ENCODE assay signal across 19 cellular contexts in genomic region chr15:80986487-80986886, GRCh38. TPM values are rescaled to one million over a fixed set of nuclear protein-coding genes. Genes with fewer than 3 reads are reported as not detected.
DNase-seq lines count a peak whose midpoint lies in the region; ATAC-seq and TF ChIP-seq lines count a peak whose summit lies in the region.
"Had no signal": no experiment of that assay in that cellular context is flagged by ENCODE, and none has a peak within 500 bp of the region (broad histone marks: within the 10 kb centered on the region; RNA-seq: fewer than 3 reads in every experiment).

No MANE protein-coding gene starts in this region.

- H3K4me1 Mint-ChIP-seq in stimulated activated naive CD8-positive, alpha-beta T cell treated with anti-CD3 and anti-CD28 coated beads, Interleukin-15, Interleukin-2, amounts not matched to agents 100 ng/mL and 50 ng/mL, for 24 hours (ENCODE audit: low read depth) = peaks cover 71% of the 10 kb centered on the region
- peaks cover 71% of the 10 kb centered on the region for H3K4me1 Mint-ChIP-seq in stimulated activated naive CD8-positive, alpha-beta T cell treated with anti-CD3 and anti-CD28 coated beads, Interleukin-15, amount 100 ng/mL, for 72 hours
- peaks cover 27% of the 10 kb centered on the region for H3K4me1 Mint-ChIP-seq in endodermal cell

- no peaks in the 10 kb centered on the region for H3K27me3 Mint-ChIP-seq in stimulated activated naive CD8-positive, alpha-beta T cell treated with anti-CD3 and anti-CD28 coated beads, Interleukin-15, Interleukin-2, amounts not matched to agents 100 ng/mL and 50 ng/mL, for 24 hours
- no peaks in the 10 kb centered on the region for H3K27me3 Mint-ChIP-seq in stimulated activated naive CD8-positive, alpha-beta T cell treated with anti-CD3 and anti-CD28 coated beads, Interleukin-15, amount 100 ng/mL, for 72 hours
- H3K27me3 Mint-ChIP-seq in endodermal cell (ENCODE audit: insufficient read depth) = no peaks in the 10 kb centered on the region

- H3K9ac ChIP-seq in endodermal cell (ENCODE audit: extremely low read depth, low read length, poor library complexity, severe bottlenecking) = no peak overlapping the region

- WGBS in endodermal cell (ENCODE audit: insufficient coverage in 1 of 2, insufficient read length in 1 of 2), 2 experiments = 87% methylated on average over 1 of the region's 1 CpG; no CpG with 5 or more reads in 1 of the 2 experiments

- peak overlapping the region; percentile 44 for H3K4me3 Mint-ChIP-seq in stimulated activated naive CD8-positive, alpha-beta T cell treated with anti-CD3 and anti-CD28 coated beads, Interleukin-15, Interleukin-2, amounts not matched to agents 100 ng/mL and 50 ng/mL, for 24 hours
- H3K4me3 Mint-ChIP-seq in stimulated activated naive CD8-positive, alpha-beta T cell treated with anti-CD3 and anti-CD28 coated beads, Interleukin-15, amount 100 ng/mL, for 72 hours = peak overlapping the region in 1 of 2 donors; percentile 28
- H3K4me3 Mint-ChIP-seq in endodermal cell = peak overlapping the region; percentile 26

- H3K36me3 ChIP-seq in endodermal cell (ENCODE audit: control insufficient read depth, insufficient read depth, low read length) = peaks cover 19% of the 10 kb centered on the region
- peaks cover 12% of the 10 kb centered on the region for H3K36me3 ChIP-seq in MG63

- H3K9me3 ChIP-seq in endodermal cell (ENCODE audit: control insufficient read depth, low read length) = no peaks in the 10 kb centered on the region
- H3K9me3 ChIP-seq in MG63 = no peaks in the 10 kb centered on the region
- H3K9me3 ChIP-seq: mucosa of descending colon, pancreas, Peyer's patch, suprapubic skin had no signal

- DNase-seq in stimulated activated naive CD8-positive, alpha-beta T cell treated with anti-CD3 and anti-CD28 coated beads, Interleukin-15, amount 100 ng/mL, for 72 hours = no peak
- peak; percentile 6 for DNase-seq in NCI-H82 treated with DMSO at 0.1 percent for 48 hours (lab: John Stamatoyannopoulos, UW; ENCODE audit: unreplicated experiment)
- DNase-seq in endodermal cell = no peak
- DNase-seq in NOMO-1 treated with dmso at 0.1 percent for 144 hours (lab: John Stamatoyannopoulos, UW; ENCODE audit: unreplicated experiment) = no peak
- DNase-seq in MG63 = no peak
- no peak for DNase-seq in hippocampal formation (lab: John Stamatoyannopoulos, UW)
- DNase-seq: foreskin fibroblast; GOT3; IMR-90; mucosa of descending colon; NCI-H1048; NCI-H524 treated with DMSO at 0.1 percent for 48 hours; pancreas; Peyer's patch; stimulated activated CD4-positive, alpha-beta T cell treated with anti-CD3 and anti-CD28 coated beads, Interleukin-2, amount 100 ng/mL, for 48 hours had no signal

- no peak overlapping the region for H3K27ac ChIP-seq in endodermal cell (ENCODE audit: low read depth, low read length)
- H3K27ac ChIP-seq: coronary artery, pancreas, Peyer's patch, suprapubic skin had no signal

- TF ChIP-seq CTCF in endodermal cell (conservative IDR thresholded peaks at IDR 0.05) = no peak

- H3K36me3 Mint-ChIP-seq in stimulated activated naive CD8-positive, alpha-beta T cell treated with anti-CD3 and anti-CD28 coated beads, Interleukin-15, Interleukin-2, amounts not matched to agents 100 ng/mL and 50 ng/mL, for 24 hours (ENCODE audit: low read depth) = peaks cover 44% of the 10 kb centered on the region
- H3K36me3 Mint-ChIP-seq in endodermal cell (ENCODE audit: low read depth) = peaks cover 9% of the 10 kb centered on the region

- H3K4me1 ChIP-seq in endodermal cell (ENCODE audit: control insufficient read depth, insufficient read depth, low read length) = no peaks in the 10 kb centered on the region

- peak overlapping the region; percentile 34 for H3K27ac Mint-ChIP-seq in stimulated activated naive CD8-positive, alpha-beta T cell treated with anti-CD3 and anti-CD28 coated beads, Interleukin-15, Interleukin-2, amounts not matched to agents 100 ng/mL and 50 ng/mL, for 24 hours
- H3K27ac Mint-ChIP-seq in stimulated activated naive CD8-positive, alpha-beta T cell treated with anti-CD3 and anti-CD28 coated beads, Interleukin-15, amount 100 ng/mL, for 72 hours = no peak overlapping the region
- H3K27ac Mint-ChIP-seq in endodermal cell = peak overlapping the region; percentile 67

- no peak for ATAC-seq in stimulated activated naive CD8-positive, alpha-beta T cell treated with anti-CD3 and anti-CD28 coated beads, Interleukin-15, amount 100 ng/mL, for 72 hours
- ATAC-seq: mucosa of descending colon, pancreas, SK-N-SH treated with all-trans-retinoic acid at 6 μM for 48 hours had no signal

- H3K4me3 ChIP-seq in endodermal cell (ENCODE audit: low read length) (peak overlapping the region; percentile 71), MG63 (no peak overlapping the region)
- H3K4me3 ChIP-seq: coronary artery, mucosa of descending colon, pancreas, Peyer's patch, suprapubic skin had no signal

- H3K27me3 ChIP-seq in endodermal cell (ENCODE audit: control insufficient read depth, insufficient read depth, low read length, poor library complexity, severe bottlenecking) = no peaks in the 10 kb centered on the region
- H3K27me3 ChIP-seq in MG63 = no peaks in the 10 kb centered on the region
- H3K27me3 ChIP-seq: pancreas, Peyer's patch, suprapubic skin had no signal

- no peaks in the 10 kb centered on the region for H3K9me3 Mint-ChIP-seq in stimulated activated naive CD8-positive, alpha-beta T cell treated with anti-CD3 and anti-CD28 coated beads, Interleukin-15, Interleukin-2, amounts not matched to agents 100 ng/mL and 50 ng/mL, for 24 hours
- no peaks in the 10 kb centered on the region for H3K9me3 Mint-ChIP-seq in stimulated activated naive CD8-positive, alpha-beta T cell treated with anti-CD3 and anti-CD28 coated beads, Interleukin-15, amount 100 ng/mL, for 72 hours
- no peaks in the 10 kb centered on the region for H3K9me3 Mint-ChIP-seq in endodermal cell

RNA-seq across cellular contexts. Expression of gene MESD, which starts 3.1 kb away (rescaled TPM):
- total RNA-seq in endodermal cell = 10 to 100 TPM; 31.7 to 35.8 TPM
- 31.8 TPM for polyA plus RNA-seq in endodermal cell (2013, experiment 1 of 2)
- polyA plus RNA-seq in endodermal cell (2013, experiment 2 of 2) = 31.8 TPM
- total RNA-seq in MG63 (2014; rRNA removed; shearing (Covaris generic); ENCODE audit: low replicate concordance) = 23.4 and 25.5 TPM in 2 replicates

RNA-seq across cellular contexts. Expression of gene TLNRD1, which starts 14.2 kb away (rescaled TPM):
- total RNA-seq in endodermal cell = 10 to 100 TPM; 25.1 to 28.2 TPM
- 14.4 TPM for polyA plus RNA-seq in endodermal cell (2013, experiment 1 of 2)
- polyA plus RNA-seq in endodermal cell (2013, experiment 2 of 2) = 14.3 TPM
- 8.4 and 13.9 TPM in 2 replicates for total RNA-seq in MG63 (2014; rRNA removed; shearing (Covaris generic); ENCODE audit: low replicate concordance)

Comparison
In these comparisons a context has a peak if more than half of its experiments do, and no peak if none do; other contexts are left out.
1. H3K27ac Mint-ChIP-seq: peak in stimulated activated naive CD8-positive, alpha-beta T cell treated with anti-CD3 and anti-CD28 coated beads, Interleukin-15, Interleukin-2, amounts not matched to agents 100 ng/mL and 50 ng/mL, for 24 hours (single experiment) and endodermal cell (single experiment); none in stimulated activated naive CD8-positive, alpha-beta T cell treated with anti-CD3 and anti-CD28 coated beads, Interleukin-15, amount 100 ng/mL, for 72 hours (0 of 2).